Comparison of ENCODE assay signal across 17 cellular contexts in the genomic region with DNA sequence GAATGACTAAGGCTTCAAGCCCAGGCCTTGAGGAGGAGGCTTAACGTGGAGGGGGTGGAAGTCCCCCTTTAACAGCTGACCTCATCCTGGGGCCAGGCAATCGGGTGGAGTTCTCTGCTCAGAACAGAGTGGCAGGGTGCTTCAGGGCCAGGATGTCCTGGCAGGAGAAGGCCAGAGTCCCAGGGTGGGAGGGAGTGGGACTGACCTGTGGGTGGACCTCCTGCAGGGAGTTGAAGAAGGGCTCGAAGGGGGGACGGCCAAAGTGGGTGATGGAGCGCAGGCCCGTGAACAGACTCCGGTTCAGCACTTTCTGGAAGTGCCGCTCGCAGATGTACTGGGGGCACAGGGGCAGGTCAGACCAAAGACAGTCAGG. TPM values are rescaled to one million over a fixed set of nuclear protein-coding genes. Genes with fewer than 3 reads are reported as not detected.
DNase-seq lines count a peak whose midpoint lies in the region; ATAC-seq and TF ChIP-seq lines count a peak whose summit lies in the region.
"Had no signal": no experiment of that assay in that cellular context is flagged by ENCODE, and none has a peak within 500 bp of the region (broad histone marks: within the 10 kb centered on the region; RNA-seq: fewer than 3 reads in every experiment).

No MANE protein-coding gene starts in this region.

- no peaks in the 10 kb centered on the region for H3K36me3 Mint-ChIP-seq in effector memory CD8-positive, alpha-beta T cell (ENCODE audit: insufficient read depth)
- H3K36me3 Mint-ChIP-seq in CD4-positive, alpha-beta memory T cell: no peaks in the 10 kb centered on the region

- 70% methylated on average over 5 of the region's 9 CpGs; no CpG with 5 or more reads in 1 of the 2 experiments for WGBS in IMR-90 (ENCODE audit: extremely low coverage in 2 of 2, insufficient read length in 1 of 2), 2 experiments

- no peak overlapping the region; the same call in 2 of the 3 replicates for H2BK15ac ChIP-seq in IMR-90 (ENCODE audit: low read depth, low read length)

- ATAC-seq in IMR-90 (ENCODE audit: low read depth) (no peak; the same call in 1 of the 2 replicates), sciatic nerve (peak; percentile 18), HG02798 (IDR thresholded peaks at IDR 0.05; ENCODE audit: poor library complexity, unreplicated experiment) (no peak)
- ATAC-seq in effector memory CD8-positive, alpha-beta T cell (replicated peaks): no peak

- H3K14ac ChIP-seq in IMR-90 (replicated peaks; ENCODE audit: low read depth, low read length): no peak overlapping the region

- no peaks in the 10 kb centered on the region for H3K79me1 ChIP-seq in IMR-90 (ENCODE audit: low read depth in 1 of 2, low read length in 2 of 2)

- CTCF ChIA-PET in IMR-90 (lab: Yijun Ruan, JAX): interaction anchor here (0.8 kb wide), 1 partner anchor 221 kb away, joined by 5 read pairs; no protein-coding TSS in a partner anchor
- CTCF ChIA-PET in CD4-positive, alpha-beta memory T cell (lab: Charles Lee; ENCODE audit: partially characterized antibody): interaction anchor here (1.9 kb wide), 1 partner anchor 24 kb away, joined by 7 read pairs; no protein-coding TSS in a partner anchor

- no peak for TF ChIP-seq RAD21 in IMR-90 (IDR thresholded peaks at IDR 0.05; ENCODE audit: low read length)

- no peak overlapping the region for H2BK20ac ChIP-seq in IMR-90 (ENCODE audit: low read depth, low read length)

- peak; percentile 21 for DNase-seq in ELR (ENCODE audit: low read depth)
- peak; percentile 16 for DNase-seq in IMR-90
- DNase-seq in glomerular visceral epithelial cell (ENCODE audit: extremely low spot score): peak; percentile 47
- no peak for DNase-seq in sciatic nerve (ENCODE audit: low spot score)
- no peak for DNase-seq in effector memory CD8-positive, alpha-beta T cell
- DNase-seq in CD4-positive, alpha-beta memory T cell: no peak
- DNase-seq: Caco-2; DMS153; EL; H9; NCI-H187; NCI-H345; NCI-H526; NK-92 treated with Interleukin-12 subunit alpha and Interleukin-12 subunit beta, amount 100 ng/mL, for 24 hours; RPMI8226 had no signal

- H3K27ac Mint-ChIP-seq in effector memory CD8-positive, alpha-beta T cell: no peak overlapping the region
- H3K27ac Mint-ChIP-seq in CD4-positive, alpha-beta memory T cell: no peak overlapping the region
- H3K27ac Mint-ChIP-seq: H9 had no signal

- H3K23ac ChIP-seq in IMR-90 (ENCODE audit: low read depth, low read length): no peak overlapping the region

- no peaks in the 10 kb centered on the region for H3K9me3 ChIP-seq in IMR-90 (ENCODE audit: control insufficient read depth, insufficient read depth, low read length)
- H3K9me3 ChIP-seq in CD4-positive, alpha-beta memory T cell (ENCODE audit: control insufficient read depth in 1 of 2, low read length in 2 of 2): no peaks in the 10 kb centered on the region
- H3K9me3 ChIP-seq: Caco-2 had no signal

- H4K5ac ChIP-seq in IMR-90 (ENCODE audit: low read depth, low read length): no peak overlapping the region

- H2AFZ ChIP-seq in IMR-90 (replicated peaks; ENCODE audit: low read length, poor library complexity): peak overlapping the region; percentile 76

- no TSS peak for BruUV-seq in IMR-90 (replicated peaks; lab: Mats Ljungman, UMichigan)

- H3K4me2 ChIP-seq in IMR-90 (ENCODE audit: low read depth, low read length): no peak overlapping the region

- H3K27ac ChIP-seq in IMR-90 (ENCODE audit: insufficient read depth, low read length): no peak overlapping the region
- no peak overlapping the region for H3K27ac ChIP-seq in CD4-positive, alpha-beta memory T cell (ENCODE audit: low read depth, low read length)

- H3K56ac ChIP-seq in IMR-90 (ENCODE audit: extremely low read depth, insufficient read depth, low read length): no peak overlapping the region

- no peaks in the 10 kb centered on the region for H3K36me3 ChIP-seq in IMR-90 (ENCODE audit: control insufficient read depth, insufficient read depth, low read length)
- no peaks in the 10 kb centered on the region for H3K36me3 ChIP-seq in CD4-positive, alpha-beta memory T cell (ENCODE audit: insufficient read depth, low read length)

- H3K4me3 Mint-ChIP-seq in effector memory CD8-positive, alpha-beta T cell: no peak overlapping the region
- no peak overlapping the region for H3K4me3 Mint-ChIP-seq in CD4-positive, alpha-beta memory T cell
- H3K4me3 Mint-ChIP-seq: H9 had no signal

- H2AK9ac ChIP-seq in IMR-90 (replicated peaks; ENCODE audit: low read depth, low read length, poor library complexity): no peak overlapping the region

- H4K20me1 ChIP-seq in IMR-90 (ENCODE audit: insufficient read depth, low read length): no peaks in the 10 kb centered on the region

- H3K4me1 ChIP-seq in IMR-90 (ENCODE audit: control insufficient read depth, insufficient read depth, low read length): peaks cover 9% of the 10 kb centered on the region; the same call in 1 of the 2 replicates
- H3K4me1 ChIP-seq in CD4-positive, alpha-beta memory T cell (ENCODE audit: insufficient read depth, low read length): no peaks in the 10 kb centered on the region

- no peak overlapping the region for H3K18ac ChIP-seq in IMR-90 (ENCODE audit: low read depth, low read length)

- no peaks in the 10 kb centered on the region for H3K4me1 Mint-ChIP-seq in effector memory CD8-positive, alpha-beta T cell (ENCODE audit: low read depth in 2 of 2)
- no peaks in the 10 kb centered on the region for H3K4me1 Mint-ChIP-seq in CD4-positive, alpha-beta memory T cell
- H3K4me1 Mint-ChIP-seq: H9 had no signal

- no peak overlapping the region for H4K8ac ChIP-seq in IMR-90 (ENCODE audit: low read depth in 2 of 2, low read length in 2 of 2)

- no peak for TF ChIP-seq POLR2A in IMR-90 (IDR thresholded peaks at IDR 0.05; ENCODE audit: low read depth, low read length)

- TF ChIP-seq CTCF in IMR-90 (conservative IDR thresholded peaks at IDR 0.05; ENCODE audit: low read depth, low read length): no peak

- no peak overlapping the region for H3K4me3 ChIP-seq in IMR-90 (ENCODE audit: insufficient read depth, low read depth, low read length)
- no peak overlapping the region for H3K4me3 ChIP-seq in CD4-positive, alpha-beta memory T cell (ENCODE audit: low read length in 2 of 2)

- H2BK120ac ChIP-seq in IMR-90 (ENCODE audit: low read depth, low read length): no peak overlapping the region

- H3K4ac ChIP-seq in IMR-90 (ENCODE audit: low read depth, low read length): no peak overlapping the region

- peaks cover 9% of the 10 kb centered on the region for H3K9me1 ChIP-seq in IMR-90 (ENCODE audit: insufficient read depth, low read length)

- no peak overlapping the region for H4K91ac ChIP-seq in IMR-90 (ENCODE audit: insufficient read depth, low read depth, low read length)

- no peaks in the 10 kb centered on the region for H3K9me3 Mint-ChIP-seq in effector memory CD8-positive, alpha-beta T cell
- no peaks in the 10 kb centered on the region for H3K9me3 Mint-ChIP-seq in CD4-positive, alpha-beta memory T cell
- H3K9me3 Mint-ChIP-seq: H9 had no signal

- peaks cover 27% of the 10 kb centered on the region for H3K27me3 ChIP-seq in IMR-90 (ENCODE audit: control insufficient read depth, insufficient read depth, low read length)
- H3K27me3 ChIP-seq in CD4-positive, alpha-beta memory T cell (ENCODE audit: insufficient read depth, low read length): no peaks in the 10 kb centered on the region

- H2BK5ac ChIP-seq in IMR-90 (ENCODE audit: low read depth, low read length, poor library complexity, severe bottlenecking): no peak overlapping the region

- POLR2A ChIA-PET in IMR-90 (lab: Charles Lee; ENCODE audit: unreplicated experiment): no interaction called here
- POLR2A ChIA-PET in CD4-positive, alpha-beta memory T cell (lab: Charles Lee; ENCODE audit: partially characterized antibody): no interaction called here

- intact Hi-C loops in IMR-90 (cut with micrococcal nuclease): loop anchor here (5.0 kb wide), 1 partner anchor 72 kb away; a partner anchor contains a TSS
- intact Hi-C loops in sciatic nerve (cut with DNase I): no loop called here
- intact Hi-C loops in CD4-positive, alpha-beta memory T cell (cut with micrococcal nuclease): no loop called here

- H2AK5ac ChIP-seq in IMR-90 (ENCODE audit: low read depth, low read length): no peak overlapping the region

- H3K27me3 Mint-ChIP-seq in effector memory CD8-positive, alpha-beta T cell: peaks cover 30% of the 10 kb centered on the region in 2 donors
- H3K27me3 Mint-ChIP-seq in CD4-positive, alpha-beta memory T cell: peaks cover 12 to 13% of the 10 kb centered on the region in 2 donors

- dilution Hi-C loops in IMR-90 (cut with HindIII; ENCODE audit: low sequenced_read_pairs, unreplicated experiment): no loop called here

- in situ Hi-C loops in IMR-90 (cut with MboI; ENCODE audit: low sequenced_read_pairs): no loop called here

- H3K9ac ChIP-seq in IMR-90 (ENCODE audit: low read depth, low read length): no peak overlapping the region

TF ChIP-seq in IMR-90, 13 proteins besides CTCF, POLR2A, EP300 and RAD21 (continues in another document):
- TF ChIP-seq CEBPB (IDR thresholded peaks at IDR 0.05; ENCODE audit: low read depth, low read length): no peak

RNA-seq across cellular contexts. Expression of a gene that starts 19.6 kb away (rescaled TPM):
- total RNA-seq in IMR-90 (2012; rRNA removed) (not detected in 2 replicates), sciatic nerve (1.5 TPM)
- 0.03 TPM in 1 of 2 replicates, not detected in the other for polyA plus RNA-seq in IMR-90 (2012; rRNA removed)
- under 0.01 TPM in 1 of 2 replicates, not detected in the other for polyA plus RNA-seq in IMR-90 (2012; cell fraction: cytosol; rRNA removed)
- polyA plus RNA-seq in IMR-90 (2012; cell fraction: nucleus; rRNA removed; ENCODE audit: low replicate concordance): 0.08 and 0.22 TPM in 2 replicates
- total RNA-seq in CD4-positive, alpha-beta memory T cell: under 1 TPM; 0.06 TPM
- under 1 TPM in 1 of 2 donors, not detected in 1; 0.02 TPM for polyA plus RNA-seq in CD4-positive, alpha-beta memory T cell

RNA-seq across cellular contexts. Expression of a gene that starts 19.8 kb away (rescaled TPM):
- not detected in 2 replicates for total RNA-seq in IMR-90 (2012; rRNA removed)
- polyA plus RNA-seq in IMR-90 (2012; rRNA removed): not detected in 2 replicates
- polyA plus RNA-seq in IMR-90 (2012; cell fraction: cytosol; rRNA removed): not detected in 2 replicates
- polyA plus RNA-seq in IMR-90 (2012; cell fraction: nucleus; rRNA removed; ENCODE audit: low replicate concordance): 0.03 TPM in 1 of 2 replicates, not detected in the other
- total RNA-seq in sciatic nerve: not detected
- total RNA-seq in CD4-positive, alpha-beta memory T cell: not detected
- not detected for polyA plus RNA-seq in CD4-positive, alpha-beta memory T cell
- total RNA-seq: H9, OCI-LY7 had no signal

RNA-seq across cellular contexts. Expression of a gene that starts 35.3 kb away (rescaled TPM):
- not detected in 2 replicates for total RNA-seq in IMR-90 (2012; rRNA removed)
- 0.02 TPM in 1 of 2 replicates, not detected in the other for polyA plus RNA-seq in IMR-90 (2012; rRNA removed)
- polyA plus RNA-seq in IMR-90 (2012; cell fraction: cytosol; rRNA removed): 0.02 and 0.10 TPM in 2 replicates
- polyA plus RNA-seq in IMR-90 (2012; cell fraction: nucleus; rRNA removed; ENCODE audit: low replicate concordance): 0.06 and 0.07 TPM in 2 replicates
- total RNA-seq in sciatic nerve: 5.9 TPM
- under 1 TPM; 0.23 to 0.97 TPM for total RNA-seq in CD4-positive, alpha-beta memory T cell
- polyA plus RNA-seq in CD4-positive, alpha-beta memory T cell: not detected
- total RNA-seq: Caco-2, OCI-LY7 had no signal

RNA-seq across cellular contexts. Expression of a gene that starts 35.5 kb away (rescaled TPM):
- total RNA-seq in IMR-90 (2012; rRNA removed): not detected in 2 replicates
- polyA plus RNA-seq in IMR-90 (2012; rRNA removed): not detected in 2 replicates
- polyA plus RNA-seq in IMR-90 (2012; cell fraction: cytosol; rRNA removed): 0.01 TPM in 1 of 2 replicates, not detected in the other
- polyA plus RNA-seq in IMR-90 (2012; cell fraction: nucleus; rRNA removed; ENCODE audit: low replicate concordance): 0.02 TPM in 2 replicates
- total RNA-seq in sciatic nerve: 5.9 TPM
- under 1 TPM; 0.06 to 0.19 TPM for total RNA-seq in CD4-positive, alpha-beta memory T cell
- 1 to 10 TPM in 1 of 2 donors, under 1 TPM in 1; 0.19 to 2.9 TPM for polyA plus RNA-seq in CD4-positive, alpha-beta memory T cell
- total RNA-seq: OCI-LY7 had no signal

Comparison
In these comparisons a context has a peak if more than half of its experiments do, and no peak if none do; other contexts are left out.
1. DNase-seq: peak in ELR (single experiment), IMR-90 (single experiment) and glomerular visceral epithelial cell (single experiment); none in sciatic nerve (single experiment), effector memory CD8-positive, alpha-beta T cell (0 of 3) and CD4-positive, alpha-beta memory T cell (0 of 5).